ENCODE assay signal across 8 cellular contexts in genomic region chr15:45200799-45201556, GRCh38. TPM values are rescaled to one million over a fixed set of nuclear protein-coding genes. Genes with fewer than 3 reads are reported as not detected.
A peak's percentile ranks its signal among the peaks of the same experiment; 100 is the strongest.
DNase-seq lines count a peak whose midpoint lies in the region; ATAC-seq, FAIRE-seq and TF ChIP-seq lines count a peak whose summit lies in the region.

No MANE protein-coding gene starts in this region.

- TF ChIP-seq POLR2A in endothelial cell of umbilical vein (IDR thresholded peaks at IDR 0.05; ENCODE audit: low read depth, low read length), result no peak

- no peak for ATAC-seq in GM19328 (IDR thresholded peaks at IDR 0.05; ENCODE audit: unreplicated experiment)

- peak overlapping the region; percentile 84 for H2AFZ ChIP-seq in endothelial cell of umbilical vein (ENCODE audit: low read depth, low read length)

- no peaks in the 10 kb centered on the region for H4K20me1 ChIP-seq in endothelial cell of umbilical vein (replicated peaks; ENCODE audit: control insufficient read depth, extremely low read depth, insufficient read depth, low read length)

- H3K27ac ChIP-seq in HL-60 (replicated peaks) (peak overlapping the region; percentile 77), endothelial cell of umbilical vein (ENCODE audit: insufficient read depth, low read depth, low read length) (peak overlapping the region; percentile 66)

- peaks cover 8% of the 10 kb centered on the region for H3K4me1 ChIP-seq in endothelial cell of umbilical vein (ENCODE audit: control insufficient read depth, extremely low read depth, insufficient read depth, low read length)

- H3K4me3 ChIP-seq in GM12864 (ENCODE audit: low read depth, low read length) (peak overlapping the region; percentile 65), HL-60 (replicated peaks; ENCODE audit: insufficient read depth, low read length) (peak overlapping the region; percentile 66), endothelial cell of umbilical vein (replicated peaks in 1 of 3; ENCODE audit: insufficient read depth in 1 of 3, low read depth in 1 of 3, low read length in 3 of 3) (peak overlapping the region; percentile 35 to 83 (median 69))

- dilution Hi-C loops in endothelial cell of umbilical vein (cut with MboI; ENCODE audit: extremely low pct_ligation_motif_present, low sequenced_read_pairs), result no loop called here

- no peaks in the 10 kb centered on the region for H3K79me2 ChIP-seq in endothelial cell of umbilical vein (ENCODE audit: control insufficient read depth, insufficient read depth, low read length)

- intact Hi-C loops in endothelial cell of umbilical vein (cut with micrococcal nuclease), result loop anchor here (1.0 to 10.0 kb wide), 6 partner anchors 78 to 721 kb away; partner anchors contain the start of genes BLOC1S6 and SLC30A4

- H3K27me3 ChIP-seq in HL-60 (ENCODE audit: insufficient read depth, poor library complexity, severe bottlenecking) (no peaks in the 10 kb centered on the region), endothelial cell of umbilical vein (ENCODE audit: control insufficient read depth in 2 of 2, insufficient read depth in 2 of 2, low read length in 2 of 2) (peaks cover 7 to 12% of the 10 kb centered on the region in 2 experiments)

- DNase-seq in GM12864 (ENCODE audit: low read depth), result peak; percentile 62
- peak; percentile 55 to 86 for DNase-seq in HL-60 (ENCODE audit: low read depth in 1 of 2, low spot score in 1 of 2)
- DNase-seq in NOMO-1 treated with dmso at 0.1 percent for 144 hours (lab: John Stamatoyannopoulos, UW; ENCODE audit: unreplicated experiment), result peak; percentile 53
- DNase-seq in activated CD8-positive, alpha-beta memory T cell treated with anti-CD3 and anti-CD28 coated beads, Interleukin-2, amount 50 U/mL, for 1 hour (ENCODE audit: extremely low read depth), result peak; percentile 26
- peak; percentile 81 for DNase-seq in endothelial cell of umbilical vein (ENCODE audit: low read depth, low spot score)
- DNase-seq in middle frontal gyrus (ENCODE audit: extremely low spot score, low spot score), result peak; percentile 74
- DNase-seq in stimulated activated CD8-positive, alpha-beta memory T cell treated with anti-CD3 and anti-CD28 coated beads, Interleukin-15, amount 100 ng/mL, for 4 hours (ENCODE audit: low read depth in 2 of 2), result peak; percentile 46 to 60

- H3K4me2 ChIP-seq in endothelial cell of umbilical vein (ENCODE audit: insufficient read depth, low read length), result peak overlapping the region; percentile 75

- POLR2A ChIA-PET in endothelial cell of umbilical vein (lab: Charles Lee), result interaction anchor here (1.4 to 1.9 kb wide), 2 partner anchors 13 to 201 kb away, joined by 3 to 7 read pairs; partner anchors contain the start of gene SHF

- BruUV-seq in endothelial cell of umbilical vein (replicated peaks; lab: Mats Ljungman, UMichigan), result TSS peak; percentile 100

- no peaks in the 10 kb centered on the region for H3K9me1 ChIP-seq in endothelial cell of umbilical vein (replicated peaks; ENCODE audit: control insufficient read depth, extremely low read depth, insufficient read depth, low read length)

- CTCF ChIA-PET in endothelial cell of umbilical vein (lab: Charles Lee), result interaction anchor here (0.8 to 8.9 kb wide), 7 partner anchors 10 to 413 kb away, joined by 3 to 98 read pairs (median 3); partner anchors contain the start of gene SHF

- TF ChIP-seq CTCF in GM12864 (IDR thresholded peaks at IDR 0.05; ENCODE audit: low read depth, low read length, missing control alignments), result no peak
- TF ChIP-seq CTCF in HL-60 (IDR thresholded peaks at IDR 0.05; ENCODE audit: insufficient read depth, low read length), result no peak
- TF ChIP-seq CTCF in endothelial cell of umbilical vein (IDR thresholded peaks at IDR 0.05; ENCODE audit: extremely low read depth in 1 of 2, insufficient read depth in 1 of 2, low read depth in 1 of 2, low read length in 2 of 2), result no peak

- peak overlapping the region; percentile 87 for H3K9ac ChIP-seq in endothelial cell of umbilical vein (replicated peaks; ENCODE audit: extremely low read depth, insufficient read depth, low read length)

- FAIRE-seq in endothelial cell of umbilical vein (lab: Jason Lieb, UNC), result no peak

- H3K36me3 ChIP-seq in endothelial cell of umbilical vein (ENCODE audit: control insufficient read depth in 2 of 2, extremely low read depth in 1 of 2, insufficient read depth in 2 of 2, low read length in 2 of 2), result no peaks in the 10 kb centered on the region

- no peaks in the 10 kb centered on the region for H3K9me3 ChIP-seq in endothelial cell of umbilical vein (replicated peaks; ENCODE audit: control insufficient read depth, insufficient read depth, low read length)

TF ChIP-seq in endothelial cell of umbilical vein, 7 proteins besides CTCF, POLR2A, EP300 and RAD21:
- TF ChIP-seq MAX (IDR thresholded peaks at IDR 0.05; ENCODE audit: insufficient read depth, insufficient read length), result no peak
- no peak for TF ChIP-seq JUN (IDR thresholded peaks at IDR 0.05; ENCODE audit: borderline replicate concordance, insufficient read depth, insufficient read length, low read depth)
- TF ChIP-seq EZH2 (IDR thresholded peaks at IDR 0.05; ENCODE audit: borderline replicate concordance, low read depth, low read length, severe bottlenecking), result no peak
- TF ChIP-seq GATA2 (IDR thresholded peaks at IDR 0.05; ENCODE audit: insufficient read depth, insufficient read length, low read depth, low read length), result no peak
- no peak for TF ChIP-seq POLR2AphosphoS5 (IDR thresholded peaks at IDR 0.05; ENCODE audit: insufficient read depth, low read depth, low read length)
- TF ChIP-seq FOS (IDR thresholded peaks at IDR 0.05; ENCODE audit: borderline replicate concordance, insufficient read depth, low read length), result no peak
TF ChIP-seq in endothelial cell of umbilical vein: peak in this region for 0.

RNA-seq across cellular contexts. Expression of gene SHF, which starts 13.2 kb away (rescaled TPM):
- 5.2 and 5.6 TPM in 2 replicates for total RNA-seq in endothelial cell of umbilical vein
- polyA plus RNA-seq in endothelial cell of umbilical vein, result 2.8 and 3.8 TPM in 2 replicates
- polyA plus RNA-seq in endothelial cell of umbilical vein (2011; cell fraction: cytosol; rRNA removed), result 3.3 and 4.7 TPM in 2 replicates
- 3.0 and 3.4 TPM in 2 replicates for polyA plus RNA-seq in endothelial cell of umbilical vein (2011; cell fraction: nucleus; rRNA removed)
- polyA plus RNA-seq in endothelial cell of umbilical vein (2012), result 3.1 TPM in 2 replicates
- polyA minus RNA-seq in endothelial cell of umbilical vein, result 1.9 and 6.6 TPM in 2 replicates
- polyA minus RNA-seq in endothelial cell of umbilical vein (2011; cell fraction: cytosol; rRNA and poly(A)+ RNA removed), result not detected
- polyA minus RNA-seq in endothelial cell of umbilical vein (2011; cell fraction: nucleus; rRNA and poly(A)+ RNA removed), result 2.4 and 4.3 TPM in 2 replicates

RNA-seq across cellular contexts. Expression of gene SLC28A2, which starts 51.1 kb away (rescaled TPM):
- not detected in 2 replicates for total RNA-seq in endothelial cell of umbilical vein
- polyA plus RNA-seq in endothelial cell of umbilical vein, result not detected in 2 replicates
- not detected in 2 replicates for polyA plus RNA-seq in endothelial cell of umbilical vein (2011; cell fraction: cytosol; rRNA removed)
- not detected in 2 replicates for polyA plus RNA-seq in endothelial cell of umbilical vein (2011; cell fraction: nucleus; rRNA removed)
- not detected in 2 replicates for polyA plus RNA-seq in endothelial cell of umbilical vein (2012)
- not detected in 2 replicates for polyA minus RNA-seq in endothelial cell of umbilical vein
- not detected for polyA minus RNA-seq in endothelial cell of umbilical vein (2011; cell fraction: cytosol; rRNA and poly(A)+ RNA removed)
- polyA minus RNA-seq in endothelial cell of umbilical vein (2011; cell fraction: nucleus; rRNA and poly(A)+ RNA removed), result not detected in 2 replicates

Comparison
In these comparisons a context has a peak if more than half of its experiments do, and no peak if none do; other contexts are left out.
1. DNase-seq: peak in every context shown above with its lines; median percentile 81 in endothelial cell of umbilical vein; 74 in middle frontal gyrus; 70 in HL-60; 62 in GM12864; 53 in NOMO-1 treated with dmso at 0.1 percent for 144 hours; 53 in stimulated activated CD8-positive, alpha-beta memory T cell treated with anti-CD3 and anti-CD28 coated beads, Interleukin-15, amount 100 ng/mL, for 4 hours; 26 in activated CD8-positive, alpha-beta memory T cell treated with anti-CD3 and anti-CD28 coated beads, Interleukin-2, amount 50 U/mL, for 1 hour.